ENCODE assay signal across 10 cellular contexts in genomic region chr14:103279129-103280025, GRCh38. TPM values are rescaled to one million over a fixed set of nuclear protein-coding genes. Genes with fewer than 3 reads are reported as not detected.
DNase-seq lines count a peak whose midpoint lies in the region; ATAC-seq and TF ChIP-seq lines count a peak whose summit lies in the region.
"Had no signal": no experiment of that assay in that cellular context is flagged by ENCODE, and none has a peak within 500 bp of the region (broad histone marks: within the 10 kb centered on the region; RNA-seq: fewer than 3 reads in every experiment).

No MANE protein-coding gene starts in this region.

- DNase-seq in COLO668 (lab: John Stamatoyannopoulos, UW; ENCODE audit: unreplicated experiment) (peak; percentile 29), adrenal gland (peak in 6 of 7 donors; percentile 25 to 52 (median 42)), psoas muscle (peak; percentile 34 to 72), cerebellar cortex (ENCODE audit: low spot score) (no peak), medulla oblongata (ENCODE audit: extremely low spot score) (no peak), NCI-H345 (lab: John Stamatoyannopoulos, UW) (no peak)
- DNase-seq: DMS 273 treated with DMSO at 0.1 percent for 48 hours; stimulated activated CD4-positive, alpha-beta T cell treated with anti-CD3 and anti-CD28 coated beads, Interleukin-2, amount 100 ng/mL, for 24 hours had no signal

- H3K36me3 ChIP-seq in adrenal gland (replicated peaks in 1 of 2): no peaks in the 10 kb centered on the region
- no peaks in the 10 kb centered on the region for H3K36me3 ChIP-seq in psoas muscle (ENCODE audit: insufficient read depth in 1 of 2, low read depth in 1 of 2)

- 13 to 70% (median 36%) methylated on average over 10 to 98 of the region's 103 CpGs for WGBS in adrenal gland, 4 donors
- WGBS in psoas muscle, 3 donors: 15 to 31% (median 19%) methylated on average over 62 to 98 of the region's 103 CpGs

- H3K27ac ChIP-seq in adrenal gland (no peak overlapping the region), psoas muscle (peak overlapping the region; percentile 68)

- H3K9me3 ChIP-seq in adrenal gland (replicated peaks in 1 of 3): no peaks in the 10 kb centered on the region
- no peaks in the 10 kb centered on the region for H3K9me3 ChIP-seq in psoas muscle

- peak overlapping the region in 1 of 4 donors; percentile 33 for H3K4me3 ChIP-seq in adrenal gland
- peak overlapping the region; percentile 25 for H3K4me3 ChIP-seq in iPS-11a (ENCODE audit: low read depth, low read length)
- peak overlapping the region; percentile 58 for H3K4me3 ChIP-seq in psoas muscle

- TF ChIP-seq CTCF in adrenal gland (IDR thresholded peaks at IDR 0.05): no peak
- no peak for TF ChIP-seq CTCF in psoas muscle (IDR thresholded peaks at IDR 0.05)

- peaks cover 8 to 11% of the 10 kb centered on the region in 2 donors for H3K4me1 ChIP-seq in adrenal gland (replicated peaks in 1 of 2)
- H3K4me1 ChIP-seq in psoas muscle: peaks cover 18% of the 10 kb centered on the region

- TF ChIP-seq POLR2A in adrenal gland (IDR thresholded peaks at IDR 0.05): no peak

- intact Hi-C loops in adrenal gland (cut with DNase I) (no loop called here), psoas muscle (cut with DNase I) (loop anchor here in 1 of 2 donors (5.0 kb wide), 1 partner anchor 82 kb away; no protein-coding TSS in a partner anchor)

- peaks cover 8% of the 10 kb centered on the region for H3K27me3 ChIP-seq in adrenal gland
- peaks cover 0 to 43% (median 3%) of the 10 kb centered on the region in 3 donors for H3K27me3 ChIP-seq in psoas muscle (ENCODE audit: insufficient read depth in 3 of 3, low read length in 2 of 3)

- ATAC-seq in psoas muscle (peak; percentile 30 to 53 (median 44)), GM21576 (IDR thresholded peaks at IDR 0.05; ENCODE audit: unreplicated experiment) (no peak)

RNA-seq across cellular contexts. Expression of gene EIF5, which starts 54.7 kb away (rescaled TPM):
- total RNA-seq in adrenal gland (100 to 1,000 TPM; 165 to 555 (median 260) TPM), psoas muscle (100 to 1,000 TPM; 222 to 535 (median 414) TPM)
- polyA plus RNA-seq in adrenal gland (100 to 1,000 TPM in 1 of 3 donors, 10 to 100 TPM in 2; 35.7 to 316 (median 49.1) TPM), psoas muscle (100 to 1,000 TPM; 163 to 381 (median 354) TPM)

Comparison
In these comparisons a context has a peak if more than half of its experiments do, and no peak if none do; other contexts are left out.
1. DNase-seq: peak in COLO668 (single experiment), adrenal gland (6 of 7) and psoas muscle (2 of 2); none in cerebellar cortex (single experiment), medulla oblongata (single experiment) and NCI-H345 (single experiment).